Comparison of ENCODE assay signal across 24 cellular contexts in genomic region chr18:33169218-33169617, GRCh38.
"Had no signal": no experiment of that assay in that cellular context is flagged by ENCODE, and none has a peak within 500 bp of the region (broad histone marks: within the 10 kb centered on the region; RNA-seq: fewer than 3 reads in every experiment).

No MANE protein-coding gene starts in this region.

- H3K27ac ChIP-seq: coronary artery, esophagus muscularis mucosa, foreskin keratinocyte, gastroesophageal sphincter, heart left ventricle, hepatocyte, parathyroid adenoma, stomach, thyroid gland had no signal

- DNase-seq: dermis blood vessel endothelial cell; effector memory CD4-positive, alpha-beta T cell; foreskin keratinocyte; heart left ventricle; kidney; mucosa of descending colon; naive B cell; stimulated activated CD4-positive, alpha-beta T cell treated with anti-CD3 and anti-CD28 coated beads, Interleukin-2, amount 100 ng/mL, for 24 hours; stimulated activated CD4-positive, alpha-beta T cell treated with anti-CD3 and anti-CD28 coated beads, Interleukin-4, amount 100 ng/mL, for 24 hours; stimulated activated naive CD4-positive, alpha-beta T cell treated with Interleukin-2 at 50 U/mL for 16 hours; stomach; thyroid gland had no signal

- H3K4me1 ChIP-seq: esophagus muscularis mucosa, foreskin keratinocyte, gastroesophageal sphincter, heart left ventricle, parathyroid adenoma, stomach, thyroid gland had no signal

- H3K4me2 ChIP-seq: hepatocyte, smooth muscle cell had no signal

- H3K9me3 ChIP-seq: esophagus muscularis mucosa, gastroesophageal sphincter, heart left ventricle, mucosa of descending colon, stomach, thyroid gland had no signal

- FAIRE-seq: endothelial cell of umbilical vein, kidney, urothelium cell line had no signal

- H3K36me3 ChIP-seq: esophagus muscularis mucosa, gastroesophageal sphincter, heart left ventricle, stomach, thyroid gland had no signal

- H3K4me3 ChIP-seq: coronary artery, esophagus muscularis mucosa, gastroesophageal sphincter, heart left ventricle, hepatocyte, mucosa of descending colon, smooth muscle cell, stomach, thyroid gland had no signal

- H3K27me3 ChIP-seq: esophagus muscularis mucosa, foreskin keratinocyte, gastroesophageal sphincter, heart left ventricle, hepatocyte, stomach, thyroid gland had no signal

- H3K9ac ChIP-seq: parathyroid adenoma had no signal

- H2AFZ ChIP-seq: hepatocyte, parathyroid adenoma had no signal

- ATAC-seq: foreskin keratinocyte; gastroesophageal sphincter; heart left ventricle; left lobe of liver; mucosa of descending colon; natural killer cell treated with Interleukin-12 subunit alpha and Interleukin-12 subunit beta and Interleukin-15 and Interleukin-18, amount 100 ng/mL, for 72 hours; sciatic nerve; stimulated activated effector memory CD8-positive, alpha-beta T cell treated with anti-CD3 and anti-CD28 coated beads, Interleukin-12 subunit alpha, Interleukin-12 subunit beta, amount 100 ng/mL, for 72 hours had no signal
